In genomic region chr1:28248273-28249012, GRCh38 we compare ENCODE assay signal across 8 cellular contexts. TPM values are rescaled to one million over a fixed set of nuclear protein-coding genes. Genes with fewer than 3 reads are reported as not detected.
DNase-seq lines count a peak whose midpoint lies in the region; ATAC-seq and TF ChIP-seq lines count a peak whose summit lies in the region.

No MANE protein-coding gene starts in this region.

- H3K27ac ChIP-seq in neuronal stem cell (replicated peaks; ENCODE audit: low read length), result peak overlapping the region; percentile 13
- H3K27ac ChIP-seq in stomach smooth muscle (ENCODE audit: low read length), result peak overlapping the region; percentile 88

- no peaks in the 10 kb centered on the region for H3K79me1 ChIP-seq in neuronal stem cell (ENCODE audit: low read depth, low read length)

- no peak overlapping the region for H3K18ac ChIP-seq in neuronal stem cell (ENCODE audit: low read length)

- H3K27me3 ChIP-seq in Loucy (ENCODE audit: insufficient read depth, low read length, poor library complexity, severe bottlenecking) (no peaks in the 10 kb centered on the region), neuronal stem cell (ENCODE audit: control insufficient read depth in 3 of 3, insufficient read depth in 3 of 3, low read depth in 1 of 3, low read length in 3 of 3) (no peaks in the 10 kb centered on the region), stomach smooth muscle (ENCODE audit: control insufficient read depth in 1 of 2, insufficient read depth in 2 of 2, low read length in 2 of 2) (no peaks in the 10 kb centered on the region)

- H4K91ac ChIP-seq in neuronal stem cell (ENCODE audit: low read depth, low read length, poor library complexity), result no peak overlapping the region

- peak; percentile 59 for DNase-seq in GM04504 (ENCODE audit: low read depth)
- peak; percentile 50 for DNase-seq in SHP77 treated with DMSO at 0.1 percent for 48 hours (lab: John Stamatoyannopoulos, UW)
- DNase-seq in activated naive CD4-positive, alpha-beta T cell (lab: John Stamatoyannopoulos, UW), result peak; percentile 45 to 73 (median 62)
- peak; percentile 70 for DNase-seq in foreskin melanocyte
- peak; percentile 79 for DNase-seq in neuronal stem cell (ENCODE audit: low spot score)

- WGBS in neuronal stem cell (ENCODE audit: extremely low coverage in 2 of 2, insufficient read length in 2 of 2, insufficient replicate concordance in 1 of 2), 2 donors, result no CpG with 5 or more reads among the region's 12 CpGs

- H3K9me3 ChIP-seq in Loucy (ENCODE audit: insufficient read depth, low read depth, low read length), result no peaks in the 10 kb centered on the region
- no peaks in the 10 kb centered on the region for H3K9me3 ChIP-seq in neuronal stem cell (replicated peaks in 1 of 2; ENCODE audit: control insufficient read depth in 2 of 2, insufficient read depth in 1 of 2, low read depth in 1 of 2, low read length in 2 of 2)
- no peaks in the 10 kb centered on the region for H3K9me3 ChIP-seq in stomach smooth muscle (ENCODE audit: control insufficient read depth in 2 of 2, low read length in 2 of 2)

- no peak overlapping the region for H2BK15ac ChIP-seq in neuronal stem cell (ENCODE audit: low read length)

- no peak overlapping the region for H2AK5ac ChIP-seq in neuronal stem cell (ENCODE audit: low read depth, low read length)

- peak; percentile 98 for TF ChIP-seq CTCF in Loucy (conservative IDR thresholded peaks at IDR 0.05; ENCODE audit: low read length)

- 0 out of 2 replicates have a peak, but pooled peaks cover 3% of the 10 kb centered on the region for H3F3A ChIP-seq in Loucy (ENCODE audit: low read depth)

- no peaks in the 10 kb centered on the region for H3K9me2 ChIP-seq in Loucy (replicated peaks; ENCODE audit: low read depth, low read length)

- H3K36me3 ChIP-seq in Loucy (ENCODE audit: insufficient read depth, low read length), result no peaks in the 10 kb centered on the region
- H3K36me3 ChIP-seq in neuronal stem cell (replicated peaks in 1 of 2; ENCODE audit: control insufficient read depth in 2 of 2, insufficient read depth in 2 of 2, low read length in 2 of 2), result no peaks in the 10 kb centered on the region
- no peaks in the 10 kb centered on the region for H3K36me3 ChIP-seq in stomach smooth muscle (ENCODE audit: control insufficient read depth in 2 of 2, insufficient read depth in 2 of 2, low read length in 2 of 2)

- H2AFZ ChIP-seq in Loucy (ENCODE audit: low read length) (peak overlapping the region; percentile 76), neuronal stem cell (ENCODE audit: low read length) (peak overlapping the region; percentile 87)

- H3K4me2 ChIP-seq in Loucy (ENCODE audit: low read depth, low read length, poor library complexity, severe bottlenecking), result peak overlapping the region; percentile 82
- H3K4me2 ChIP-seq in neuronal stem cell (ENCODE audit: insufficient read depth, low read length, poor library complexity, severe bottlenecking), result no peak overlapping the region

- H3K4me1 ChIP-seq in Loucy (ENCODE audit: insufficient read depth, low read length, poor library complexity, severe bottlenecking) (peaks cover 39% of the 10 kb centered on the region), neuronal stem cell (ENCODE audit: control insufficient read depth in 2 of 2, insufficient read depth in 1 of 2, low read depth in 1 of 2, low read length in 2 of 2) (peaks cover 8% of the 10 kb centered on the region in 2 donors), stomach smooth muscle (ENCODE audit: control insufficient read depth, insufficient read depth, low read length) (peaks cover 21% of the 10 kb centered on the region)

- H3K79me2 ChIP-seq in Loucy (ENCODE audit: insufficient read depth, low read length), result 0 out of 2 replicates have a peak, but pooled peaks cover 8% of the 10 kb centered on the region

- H2BK5ac ChIP-seq in neuronal stem cell (ENCODE audit: low read length), result no peak overlapping the region

- H3K23ac ChIP-seq in neuronal stem cell (ENCODE audit: low read depth, low read length, poor library complexity), result no peak overlapping the region

- H3K4ac ChIP-seq in neuronal stem cell (ENCODE audit: low read length), result no peak overlapping the region

- H4K8ac ChIP-seq in neuronal stem cell (ENCODE audit: low read depth, low read length), result no peak overlapping the region

- peak overlapping the region; percentile 93 for H3K4me3 ChIP-seq in Loucy (ENCODE audit: low read length, poor library complexity, severe bottlenecking)
- H3K4me3 ChIP-seq in neuronal stem cell (ENCODE audit: low read length in 2 of 2), result peak overlapping the region in 1 of 2 donors; percentile 29
- peak overlapping the region; percentile 27 to 61 for H3K4me3 ChIP-seq in stomach smooth muscle (ENCODE audit: low read length in 2 of 2)

- H3K14ac ChIP-seq in neuronal stem cell (ENCODE audit: low read length), result no peak overlapping the region

- no peak for ATAC-seq in HG03159 (IDR thresholded peaks at IDR 0.05; ENCODE audit: unreplicated experiment)

- H2BK120ac ChIP-seq in neuronal stem cell (ENCODE audit: low read depth, low read length), result no peak overlapping the region

- H3K9ac ChIP-seq in Loucy (ENCODE audit: low read depth, low read length, poor library complexity, severe bottlenecking) (peak overlapping the region; percentile 69), neuronal stem cell (ENCODE audit: low read depth, low read length, poor library complexity) (no peak overlapping the region), stomach smooth muscle (ENCODE audit: low read length in 2 of 2) (peak overlapping the region; percentile 62 to 63)

- H2BK12ac ChIP-seq in neuronal stem cell (ENCODE audit: low read length), result no peak overlapping the region

- H4K20me1 ChIP-seq in Loucy (ENCODE audit: insufficient read depth, low read length, poor library complexity, severe bottlenecking), result no peaks in the 10 kb centered on the region

RNA-seq across cellular contexts. Expression of gene SESN2, which starts 10.9 kb away (rescaled TPM):
- 15.8 TPM for polyA plus RNA-seq in neuronal stem cell (2013, experiment 1 of 2)
- polyA plus RNA-seq in neuronal stem cell (2013, experiment 2 of 2), result 15.7 TPM

RNA-seq across cellular contexts. Expression of gene ATP5IF1, which starts 12.5 kb away (rescaled TPM):
- 448 TPM for polyA plus RNA-seq in neuronal stem cell (2013, experiment 1 of 2)
- 456 TPM for polyA plus RNA-seq in neuronal stem cell (2013, experiment 2 of 2)

RNA-seq across cellular contexts. Expression of gene DNAJC8, which starts 15.6 kb away (rescaled TPM):
- 158 TPM for polyA plus RNA-seq in neuronal stem cell (2013, experiment 1 of 2)
- 155 TPM for polyA plus RNA-seq in neuronal stem cell (2013, experiment 2 of 2)
